20 cellular contexts compared by ENCODE assay signal in genomic region chr16:80594756-80595155, GRCh38. TPM values are rescaled to one million over a fixed set of nuclear protein-coding genes. Genes with fewer than 3 reads are reported as not detected.
"Had no signal": no experiment of that assay in that cellular context is flagged by ENCODE, and none has a peak within 500 bp of the region (broad histone marks: within the 10 kb centered on the region; RNA-seq: fewer than 3 reads in every experiment).

No MANE protein-coding gene starts in this region.

- H3K27ac ChIP-seq: skin epidermis, thyroid gland had no signal

- DNase-seq: activated CD4-positive, alpha-beta T cell treated with anti-CD3 and anti-CD28 coated beads for 1 hour; activated CD4-positive, alpha-beta T cell treated with anti-CD3 and anti-CD28 coated beads, Interleukin-2, amount 50 U/mL, for 48 hours; activated CD8-positive, alpha-beta memory T cell treated with anti-CD3 and anti-CD28 coated beads, Interleukin-2, amount 10 ng/mL, durations not matched to agents 7 days and 5 days; activated naive CD4-positive, alpha-beta T cell treated with anti-CD3 and anti-CD28 coated beads, Interleukin-2, amount 50 U/mL, for 16 hours; activated T-cell treated with anti-CD3 and anti-CD28 coated beads, Interleukin-2, amount 50 U/mL, for 24 hours; dermis blood vessel endothelial cell; effector memory CD8-positive, alpha-beta T cell; immature natural killer cell; mesendoderm; retina; stimulated activated CD4-positive, alpha-beta T cell treated with anti-CD3 and anti-CD28 coated beads, Interleukin-15, amount 100 ng/mL, for 24 hours; stimulated activated CD4-positive, alpha-beta T cell treated with anti-CD3 and anti-CD28 coated beads, Interleukin-4, amount 100 ng/mL, for 1 hour; stimulated activated naive B cell treated with anti-CD40 and anti-IgM and Interleukin-4, amounts not matched to agents 10 μg/mL and 1 μg/mL and 100 μg/mL, for 72 hours; T1000; thyroid gland had no signal

- H3K4me3 Mint-ChIP-seq: activated CD8-positive, alpha-beta memory T cell treated with anti-CD3 and anti-CD28 coated beads, Interleukin-2, amount 10 ng/mL, durations not matched to agents 7 days and 5 days; activated T-cell treated with anti-CD3 and anti-CD28 coated beads, Interleukin-2, amount 50 U/mL, for 24 hours; effector memory CD8-positive, alpha-beta T cell; immature natural killer cell; natural killer cell treated with Interleukin-12 subunit alpha and Interleukin-12 subunit beta and Interleukin-15 and Interleukin-18, amount 100 ng/mL, for 72 hours; stimulated activated naive B cell treated with anti-CD40 and anti-IgM and Interleukin-4, amounts not matched to agents 10 μg/mL and 1 μg/mL and 100 μg/mL, for 72 hours had no signal

- H3K27me3 ChIP-seq: thyroid gland had no signal

- H3K9me3 ChIP-seq: thyroid gland had no signal

- H3K4me3 ChIP-seq: skin epidermis, thyroid gland had no signal

- H3K27ac Mint-ChIP-seq: activated CD8-positive, alpha-beta memory T cell treated with anti-CD3 and anti-CD28 coated beads, Interleukin-2, amount 10 ng/mL, durations not matched to agents 7 days and 5 days; activated T-cell treated with anti-CD3 and anti-CD28 coated beads, Interleukin-2, amount 50 U/mL, for 24 hours; immature natural killer cell; natural killer cell treated with Interleukin-12 subunit alpha and Interleukin-12 subunit beta and Interleukin-15 and Interleukin-18, amount 100 ng/mL, for 72 hours; stimulated activated naive B cell treated with anti-CD40 and anti-IgM and Interleukin-4, amounts not matched to agents 10 μg/mL and 1 μg/mL and 100 μg/mL, for 72 hours had no signal

- H3K4me1 ChIP-seq: thyroid gland had no signal

- H3K36me3 ChIP-seq: thyroid gland had no signal

- ATAC-seq: activated CD8-positive, alpha-beta memory T cell treated with anti-CD3 and anti-CD28 coated beads, Interleukin-2, amount 10 ng/mL, durations not matched to agents 7 days and 5 days; effector memory CD8-positive, alpha-beta T cell; stimulated activated naive B cell treated with anti-CD40 and anti-IgM and Interleukin-4, amounts not matched to agents 10 μg/mL and 1 μg/mL and 100 μg/mL, for 72 hours had no signal

RNA-seq across cellular contexts. Expression of gene DYNLRB2, which starts 54.0 kb away (rescaled TPM):
- total RNA-seq: astrocyte; chondrocyte; dermis blood vessel endothelial cell; epithelial cell of proximal tubule; natural killer cell treated with Interleukin-12 subunit alpha and Interleukin-12 subunit beta and Interleukin-15 and Interleukin-18, amount 100 ng/mL, for 72 hours had no signal
